In the genomic region with DNA sequence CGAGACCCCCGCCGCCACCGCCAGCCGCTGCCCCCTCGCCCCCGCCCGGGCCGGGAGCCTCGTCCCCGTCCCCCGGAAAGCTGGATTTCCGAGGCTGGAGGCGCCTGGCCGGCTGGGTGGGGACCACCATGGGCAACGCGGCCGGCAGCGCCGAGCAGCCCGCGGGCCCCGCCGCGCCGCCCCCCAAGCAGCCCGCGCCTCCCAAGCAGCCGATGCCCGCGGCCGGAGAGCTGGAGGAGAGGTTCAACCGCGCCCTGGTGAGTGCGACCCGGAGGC, we compare ENCODE assay signal across 8 cellular contexts. TPM values are rescaled to one million over a fixed set of nuclear protein-coding genes. Genes with fewer than 3 reads are reported as not detected.
A peak's percentile ranks its signal among the peaks of the same experiment; 100 is the strongest.
DNase-seq lines count a peak whose midpoint lies in the region; ATAC-seq and TF ChIP-seq lines count a peak whose summit lies in the region.

No MANE protein-coding gene starts in this region.

- H2BK120ac ChIP-seq in trophoblast cell (ENCODE audit: insufficient read depth, low read length, poor library complexity), result no peak overlapping the region

- no peak overlapping the region for H4K12ac ChIP-seq in trophoblast cell (ENCODE audit: low read depth, low read length)

- no peaks in the 10 kb centered on the region for H3K79me1 ChIP-seq in trophoblast cell (ENCODE audit: low read length)

- H3K27me3 ChIP-seq in DND-41 (ENCODE audit: insufficient read depth, low read length, poor library complexity) (no peaks in the 10 kb centered on the region), Peyer's patch (peaks cover 0 to 7% of the 10 kb centered on the region in 2 donors), trophoblast cell (ENCODE audit: insufficient read depth, low read length) (peaks cover 40% of the 10 kb centered on the region)

- no peak overlapping the region for H2AK5ac ChIP-seq in trophoblast cell (ENCODE audit: low read length)

- H3K4me3 ChIP-seq in DND-41 (ENCODE audit: low read depth in 1 of 2, low read length in 2 of 2), result peak overlapping the region; percentile 69 to 73; a peak in 3 of 4 replicates
- peak overlapping the region; percentile 69 to 97 (median 74) for H3K4me3 ChIP-seq in Peyer's patch
- H3K4me3 ChIP-seq in fibroblast of pulmonary artery (replicated peaks; ENCODE audit: low read depth, low read length), result peak overlapping the region; percentile 58
- H3K4me3 ChIP-seq in trophoblast cell (ENCODE audit: low read depth, low read length), result peak overlapping the region; percentile 23

- H3K18ac ChIP-seq in trophoblast cell (ENCODE audit: low read length), result no peak overlapping the region

- H3K23ac ChIP-seq in trophoblast cell (ENCODE audit: low read length), result no peak overlapping the region

- H3K4me1 ChIP-seq in DND-41 (ENCODE audit: insufficient read depth, low read length) (peaks cover 69% of the 10 kb centered on the region), Peyer's patch (peaks cover 0 to 17% (median 7%) of the 10 kb centered on the region in 4 donors), trophoblast cell (ENCODE audit: control insufficient read depth in 1 of 2, insufficient read depth in 2 of 2, low read length in 2 of 2) (peaks cover 2 to 5% of the 10 kb centered on the region in 2 experiments)

- no peak overlapping the region for H4K91ac ChIP-seq in trophoblast cell (ENCODE audit: low read depth, low read length)

- H3K4me2 ChIP-seq in DND-41 (ENCODE audit: insufficient read depth, low read length) (peak overlapping the region; percentile 86), trophoblast cell (ENCODE audit: low read length) (peak overlapping the region; percentile 69)

- 0 out of 2 replicates have a peak, but pooled peaks cover 5% of the 10 kb centered on the region for H4K20me1 ChIP-seq in DND-41 (ENCODE audit: insufficient read depth, low read length)

- peaks cover 66% of the 10 kb centered on the region for H3K79me2 ChIP-seq in DND-41 (ENCODE audit: insufficient read depth, low read length)
- H3K79me2 ChIP-seq in trophoblast cell (ENCODE audit: control insufficient read depth, insufficient read depth, low read length, poor library complexity), result no peaks in the 10 kb centered on the region

- H3K27ac ChIP-seq in DND-41 (ENCODE audit: low read length) (peak overlapping the region; percentile 95), Peyer's patch (peak overlapping the region; percentile 73 to 96 (median 86)), trophoblast cell (ENCODE audit: low read depth, low read length) (no peak overlapping the region)

- H2AFZ ChIP-seq in DND-41 (ENCODE audit: low read depth, low read length), result no peak overlapping the region
- H2AFZ ChIP-seq in trophoblast cell (ENCODE audit: insufficient read depth, low read length, poor library complexity), result no peak overlapping the region

- ATAC-seq in DND-41 (ENCODE audit: insufficient read depth, low read depth), result no peak
- ATAC-seq in GM21825 (IDR thresholded peaks at IDR 0.05; ENCODE audit: unreplicated experiment), result no peak

- DNase-seq in DND-41 (no peak), Peyer's patch (no peak), fibroblast of pulmonary artery (ENCODE audit: low read depth) (no peak), trophoblast cell (no peak), DMS53 (lab: John Stamatoyannopoulos, UW) (no peak), GM10266 (ENCODE audit: extremely low spot score) (no peak), C1 segment of cervical spinal cord (lab: John Stamatoyannopoulos, UW) (no peak)

- WGBS in trophoblast cell (ENCODE audit: extremely low coverage, insufficient coverage, insufficient read length), result no CpG with 5 or more reads among the region's 36 CpGs

- no peak overlapping the region for H4K8ac ChIP-seq in trophoblast cell (ENCODE audit: low read depth, low read length)

- H3K36me3 ChIP-seq in DND-41 (ENCODE audit: insufficient read depth, low read length) (peaks cover 11% of the 10 kb centered on the region; the same call in 1 of the 2 replicates), Peyer's patch (no peaks in the 10 kb centered on the region), trophoblast cell (ENCODE audit: control insufficient read depth in 1 of 2, insufficient read depth in 2 of 2, low read length in 2 of 2) (no peaks in the 10 kb centered on the region)

- H2BK5ac ChIP-seq in trophoblast cell (ENCODE audit: low read depth, low read length, poor library complexity), result no peak overlapping the region

- no peak for TF ChIP-seq POLR2A in Peyer's patch (IDR thresholded peaks at IDR 0.05)

- no peak overlapping the region for H3K14ac ChIP-seq in trophoblast cell (ENCODE audit: low read length)

- TF ChIP-seq CTCF in DND-41 (IDR thresholded peaks at IDR 0.05; ENCODE audit: borderline replicate concordance, extremely low read depth, low read length, poor library complexity, severe bottlenecking) (no peak), Peyer's patch (IDR thresholded peaks at IDR 0.05) (no peak), fibroblast of pulmonary artery (IDR thresholded peaks at IDR 0.05; ENCODE audit: low read length, missing control alignments) (no peak), GM10266 (IDR thresholded peaks at IDR 0.05; ENCODE audit: control insufficient read depth, insufficient read depth, low read depth, missing control alignments) (no peak)

- H3K4ac ChIP-seq in trophoblast cell (ENCODE audit: low read depth, low read length), result no peak overlapping the region

- peak overlapping the region; percentile 93 for H3K9ac ChIP-seq in DND-41 (ENCODE audit: low read depth, low read length)
- no peak overlapping the region for H3K9ac ChIP-seq in trophoblast cell (ENCODE audit: low read length)

- H2BK12ac ChIP-seq in trophoblast cell (ENCODE audit: low read length), result no peak overlapping the region

- H3K9me3 ChIP-seq in DND-41 (ENCODE audit: insufficient read depth, low read length, severe bottlenecking) (no peaks in the 10 kb centered on the region), Peyer's patch (no peaks in the 10 kb centered on the region), trophoblast cell (ENCODE audit: insufficient read depth, low read depth, low read length) (peaks cover 3% of the 10 kb centered on the region)

RNA-seq across cellular contexts. Expression of a gene that starts 0.2 kb away (rescaled TPM):
- 10 to 100 TPM in 3 of 4 donors, 1 to 10 TPM in 1; 9.3 to 45.4 (median 15.8) TPM for total RNA-seq in Peyer's patch
- 2.4 and 2.8 TPM in 2 replicates for polyA plus RNA-seq in trophoblast cell (2013)

RNA-seq across cellular contexts. Expression of a gene that starts 40.0 kb away (rescaled TPM):
- total RNA-seq in Peyer's patch, result not detected
- not detected in 2 replicates for polyA plus RNA-seq in trophoblast cell (2013)

Comparison
In these comparisons a context has a peak if more than half of its experiments do, and no peak if none do; other contexts are left out.
1. H3K4me3 ChIP-seq: peak in every context shown above with its lines; median percentile 74 in Peyer's patch; 71 in DND-41; 58 in fibroblast of pulmonary artery; 23 in trophoblast cell.